Comparison of ENCODE assay signal across 16 cellular contexts in genomic region chrX:23246001-23246400, GRCh38.
"Had no signal": no experiment of that assay in that cellular context is flagged by ENCODE, and none has a peak within 500 bp of the region (broad histone marks: within the 10 kb centered on the region; RNA-seq: fewer than 3 reads in every experiment).

No MANE protein-coding gene starts in this region.

- ATAC-seq: body of pancreas; foreskin keratinocyte; sciatic nerve; stimulated activated naive CD8-positive, alpha-beta T cell treated with anti-CD3 and anti-CD28 coated beads, Interleukin-15, Interleukin-2, amounts not matched to agents 100 U/mL and 50 U/mL, for 24 hours; upper lobe of right lung; WTC11 had no signal

- H3K27ac Mint-ChIP-seq: activated CD4-positive, alpha-beta T cell treated with anti-CD3 and anti-CD28 coated beads, Interleukin-2, amount 10 ng/mL, durations not matched to agents 24 days and 14 days; endodermal cell; nephron; WTC11 had no signal

- H3K9me3 Mint-ChIP-seq: activated CD4-positive, alpha-beta T cell treated with anti-CD3 and anti-CD28 coated beads, Interleukin-2, amount 10 ng/mL, durations not matched to agents 24 days and 14 days had no signal

- H3K4me3 ChIP-seq: body of pancreas, prostate gland, testis, upper lobe of right lung had no signal

- H3K27me3 ChIP-seq: body of pancreas, foreskin keratinocyte, testis, upper lobe of right lung had no signal

- H3K27ac ChIP-seq: body of pancreas, foreskin keratinocyte, prostate gland, testis, upper lobe of right lung had no signal

- H3K36me3 ChIP-seq: prostate gland, upper lobe of right lung had no signal

- H3K27me3 Mint-ChIP-seq: activated CD4-positive, alpha-beta T cell treated with anti-CD3 and anti-CD28 coated beads, Interleukin-2, amount 10 ng/mL, durations not matched to agents 24 days and 14 days had no signal

- DNase-seq: activated CD4-positive, alpha-beta T cell treated with anti-CD3 and anti-CD28 coated beads, Interleukin-2, amount 10 ng/mL, durations not matched to agents 24 days and 14 days; activated naive CD4-positive, alpha-beta T cell treated with Interleukin-2 at 50 U/mL for 16 hours; body of pancreas; dermis blood vessel endothelial cell; endodermal cell; erythroblast; foreskin keratinocyte; head of caudate nucleus; stimulated activated CD4-positive, alpha-beta T cell treated with anti-CD3 and anti-CD28 coated beads, Interleukin-2, amount 100 ng/mL, for 24 hours; stimulated activated naive CD8-positive, alpha-beta T cell treated with anti-CD3 and anti-CD28 coated beads, Interleukin-15, Interleukin-2, amounts not matched to agents 100 U/mL and 50 U/mL, for 24 hours; testis; upper lobe of right lung had no signal

- H3K4me1 ChIP-seq: body of pancreas, foreskin keratinocyte, prostate gland, testis, upper lobe of right lung had no signal

- H3K9me3 ChIP-seq: body of pancreas, prostate gland, testis, upper lobe of right lung had no signal

- H3K4me3 Mint-ChIP-seq: activated CD4-positive, alpha-beta T cell treated with anti-CD3 and anti-CD28 coated beads, Interleukin-2, amount 10 ng/mL, durations not matched to agents 24 days and 14 days; endodermal cell; nephron; WTC11 had no signal

- H3K4me1 Mint-ChIP-seq: activated CD4-positive, alpha-beta T cell treated with anti-CD3 and anti-CD28 coated beads, Interleukin-2, amount 10 ng/mL, durations not matched to agents 24 days and 14 days; endodermal cell; nephron; WTC11 had no signal
